Comparison of ENCODE assay signal across 19 cellular contexts in the genomic region with DNA sequence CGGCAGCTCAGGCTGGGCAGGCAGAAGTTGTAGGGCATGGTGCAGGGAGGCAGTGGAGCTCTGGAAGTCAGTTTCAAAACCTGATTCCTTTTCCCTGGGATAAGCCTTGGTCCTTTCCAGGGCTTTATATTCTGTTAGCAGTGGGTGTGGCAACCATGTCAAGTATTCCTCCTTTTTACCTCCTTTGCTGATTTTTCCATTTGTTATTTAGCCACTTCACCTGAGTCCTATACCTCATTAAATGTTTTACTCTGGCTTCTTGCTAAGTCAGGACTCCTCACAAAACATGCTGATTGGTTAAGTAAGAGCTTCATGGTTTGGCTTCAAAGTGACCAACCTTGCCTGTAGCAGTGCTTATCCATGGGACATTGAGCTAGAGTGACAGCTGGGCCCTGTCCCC. TPM values are rescaled to one million over a fixed set of nuclear protein-coding genes. Genes with fewer than 3 reads are reported as not detected.
DNase-seq lines count a peak whose midpoint lies in the region; ATAC-seq and TF ChIP-seq lines count a peak whose summit lies in the region.
"Had no signal": no experiment of that assay in that cellular context is flagged by ENCODE, and none has a peak within 500 bp of the region (broad histone marks: within the 10 kb centered on the region; RNA-seq: fewer than 3 reads in every experiment).

A gene (minus strand): TSS at position 101 of the 400 bp plus-strand sequence. CDS start 63 bp downstream, at position 38.

- intact Hi-C loops in CD4-positive, alpha-beta T cell (cut with DNase I, micrococcal nuclease) = loop anchor here (1.0 kb wide), 1 partner anchor 20 kb away; no protein-coding TSS in a partner anchor
- intact Hi-C loops in vagina (cut with DNase I) = no loop called here

- no peak for TF ChIP-seq POLR2A in vagina (IDR thresholded peaks at IDR 0.05)

- no peak for ATAC-seq in CD4-positive, alpha-beta T cell (ENCODE audit: poor library complexity)
- ATAC-seq in T-helper 17 cell = no peak
- ATAC-seq in HG03025 (IDR thresholded peaks at IDR 0.05; ENCODE audit: low FRiP score, unreplicated experiment) = no peak
- no peak for ATAC-seq in GM21528 (IDR thresholded peaks at IDR 0.05; ENCODE audit: low FRiP score, unreplicated experiment)
- ATAC-seq: A549, HCT116 had no signal

- no peaks in the 10 kb centered on the region for H3K9me3 ChIP-seq in CD4-positive, alpha-beta T cell (ENCODE audit: control insufficient read depth, low read length)
- no peaks in the 10 kb centered on the region for H3K9me3 ChIP-seq in T-helper 17 cell (ENCODE audit: control insufficient read depth, low read length, poor library complexity, severe bottlenecking)
- no peaks in the 10 kb centered on the region for H3K9me3 ChIP-seq in vagina

- H3K27ac Mint-ChIP-seq in CD4-positive, alpha-beta T cell = peak within 1 kb of the TSS; percentile 7
- H3K27ac Mint-ChIP-seq in T-helper 17 cell (peak within 1 kb of the TSS; percentile 4), glutamatergic neuron (ENCODE audit: unreplicated experiment) (peak within 1 kb of the TSS; percentile 62)

- H3K36me3 Mint-ChIP-seq in CD4-positive, alpha-beta T cell (ENCODE audit: low read depth) = no peaks in the 10 kb centered on the region
- H3K36me3 Mint-ChIP-seq in T-helper 17 cell (ENCODE audit: low read depth) (no peaks in the 10 kb centered on the region), glutamatergic neuron (ENCODE audit: unreplicated experiment) (peaks cover 6% of the 10 kb centered on the region)

- H3K4me3 Mint-ChIP-seq in CD4-positive, alpha-beta T cell = no peak within 1 kb of the TSS
- H3K4me3 Mint-ChIP-seq in T-helper 17 cell (no peak within 1 kb of the TSS), glutamatergic neuron (ENCODE audit: unreplicated experiment) (peak within 1 kb of the TSS; percentile 28)

- peaks cover 4% of the 10 kb centered on the region for H3K9me3 Mint-ChIP-seq in CD4-positive, alpha-beta T cell
- H3K9me3 Mint-ChIP-seq in glutamatergic neuron (ENCODE audit: unreplicated experiment) = peaks cover 4% of the 10 kb centered on the region

- POLR2A ChIA-PET in CD4-positive, alpha-beta T cell (lab: Charles Lee) = interaction anchor here (0.8 kb wide), 1 partner anchor 28 kb away, joined by 5 read pairs; no protein-coding TSS in a partner anchor

- H3K27ac ChIP-seq in CD4-positive, alpha-beta T cell (ENCODE audit: low read depth, low read length) = no peak within 1 kb of the TSS
- peak within 1 kb of the TSS; percentile 43 for H3K27ac ChIP-seq in vagina
- H3K27ac ChIP-seq: 22Rv1, A549, C4-2B had no signal

- H3K27me3 ChIP-seq in CD4-positive, alpha-beta T cell (ENCODE audit: control insufficient read depth, insufficient read depth, low read length) = no peaks in the 10 kb centered on the region
- no peaks in the 10 kb centered on the region for H3K27me3 ChIP-seq in vagina

- no peak within 1 kb of the TSS for H3K4me3 ChIP-seq in vagina
- H3K4me3 ChIP-seq: A549 had no signal

- H3K36me3 ChIP-seq in vagina = no peaks in the 10 kb centered on the region

- no peak for TF ChIP-seq CTCF in CD4-positive, alpha-beta T cell (IDR thresholded peaks at IDR 0.05)
- TF ChIP-seq CTCF in glutamatergic neuron (IDR thresholded peaks at IDR 0.05; ENCODE audit: partially characterized antibody, unreplicated experiment) (no peak), vagina (IDR thresholded peaks at IDR 0.05) (no peak)

- H3K4me1 Mint-ChIP-seq in CD4-positive, alpha-beta T cell (ENCODE audit: low read depth) = peaks cover 9% of the 10 kb centered on the region
- peaks cover 4% of the 10 kb centered on the region for H3K4me1 Mint-ChIP-seq in T-helper 17 cell
- peaks cover 8% of the 10 kb centered on the region for H3K4me1 Mint-ChIP-seq in glutamatergic neuron (ENCODE audit: low read depth, unreplicated experiment)

- no peaks in the 10 kb centered on the region for H3K27me3 Mint-ChIP-seq in CD4-positive, alpha-beta T cell
- H3K27me3 Mint-ChIP-seq in T-helper 17 cell = peaks cover 5% of the 10 kb centered on the region
- peaks cover 3% of the 10 kb centered on the region for H3K27me3 Mint-ChIP-seq in glutamatergic neuron (ENCODE audit: unreplicated experiment)

- CTCF ChIA-PET in CD4-positive, alpha-beta T cell (lab: Charles Lee) = no interaction called here

- DNase-seq in CD4-positive, alpha-beta T cell = no peak
- DNase-seq in T-helper 17 cell = no peak
- peak; percentile 39 for DNase-seq in glutamatergic neuron
- no peak for DNase-seq in vagina (ENCODE audit: extremely low spot score in 2 of 2)
- DNase-seq in RKO (ENCODE audit: low spot score) = no peak
- DNase-seq: AML-193, Calu3, DMS79 treated with DMSO at 0.1 percent for 48 hours, GF-D8, GOT3, H7 had no signal

- H3K4me1 ChIP-seq in vagina = peaks cover 14% of the 10 kb centered on the region
- H3K4me1 ChIP-seq: A549 had no signal

RNA-seq across cellular contexts. Expression of the gene that starts here (rescaled TPM):
- not detected for total RNA-seq in CD4-positive, alpha-beta T cell
- total RNA-seq in T-helper 17 cell (not detected), glutamatergic neuron (ENCODE audit: unreplicated experiment) (0.61 TPM), vagina (not detected)
- total RNA-seq: Calu3; CD4-positive, alpha-beta memory T cell; H7; HT-29 had no signal

Comparison
In these comparisons a context has a peak if more than half of its experiments do, and no peak if none do; other contexts are left out.
1. Peak in DNase-seq in glutamatergic neuron; RNA of the gene not detected or under 1 TPM.
2. H3K27ac Mint-ChIP-seq: peak in every context shown above with its lines; median percentile 62 in glutamatergic neuron; 7 in CD4-positive, alpha-beta T cell; 4 in T-helper 17 cell.